In genomic region chr20:33866398-33867079, GRCh38 we compare ENCODE assay signal across 33 cellular contexts. TPM values are rescaled to one million over a fixed set of nuclear protein-coding genes. Genes with fewer than 3 reads are reported as not detected.
DNase-seq lines count a peak whose midpoint lies in the region; ATAC-seq, FAIRE-seq and TF ChIP-seq lines count a peak whose summit lies in the region.
"Had no signal": no experiment of that assay in that cellular context is flagged by ENCODE, and none has a peak within 500 bp of the region (broad histone marks: within the 10 kb centered on the region; RNA-seq: fewer than 3 reads in every experiment).

No MANE protein-coding gene starts in this region.

- H3K36me3 Mint-ChIP-seq in neural progenitor cell: no peaks in the 10 kb centered on the region
- H3K36me3 Mint-ChIP-seq: activated naive CD8-positive, alpha-beta T cell treated with anti-CD3 and anti-CD28 coated beads, Interleukin-2, amount 10 ng/mL, durations not matched to agents 7 days and 5 days; CD8-positive, alpha-beta T cell; naive B cell had no signal

- TF ChIP-seq POLR2A in A549 (IDR thresholded peaks at IDR 0.05; ENCODE audit: low read length): no peak
- no peak for TF ChIP-seq POLR2A in HCT116 (IDR thresholded peaks at IDR 0.05; ENCODE audit: borderline replicate concordance, extremely low read depth, insufficient read depth, insufficient read length)

- POLR2A ChIA-PET in A549 (lab: Yijun Ruan, JAX): no interaction called here
- POLR2A ChIA-PET in HCT116 (lab: Charles Lee): no interaction called here

- DNase-seq in A549 (ENCODE audit: low read depth in 1 of 2, low spot score in 1 of 2) (no peak), HCT116 (ENCODE audit: low read depth, low spot score) (no peak), iPS-NIHi11 (ENCODE audit: low spot score) (peak; percentile 43), neural progenitor cell (ENCODE audit: low spot score) (no peak), NCI-H2227 treated with DMSO at 0.1 percent for 48 hours (lab: John Stamatoyannopoulos, UW) (no peak)
- DNase-seq: activated CD4-positive, alpha-beta T cell treated with anti-CD3 and anti-CD28 coated beads, Interleukin-2, amount 50 U/mL, for 1 hour; activated gamma-delta T cell; activated naive CD8-positive, alpha-beta T cell treated with anti-CD3 and anti-CD28 coated beads, Interleukin-2, amount 10 ng/mL, durations not matched to agents 7 days and 5 days; activated T-cell treated with anti-CD3 and anti-CD28 coated beads, Interleukin-2, amount 50 U/mL, for 24 hours; AML-193; CD8-positive, alpha-beta T cell; central memory CD4-positive, alpha-beta T cell; erythroblast; glutamatergic neuron; KG1; midbrain; naive B cell; NCI-H2081; NCI-H345; NCI-H748 treated with DMSO at 0.1 percent for 48 hours; nucleus accumbens; stimulated activated CD4-positive, alpha-beta T cell treated with anti-CD3 and anti-CD28 coated beads, Interleukin-12 subunit alpha, Interleukin-12 subunit beta, amount 100 ng/mL, for 4 hours; stimulated activated CD4-positive, alpha-beta T cell treated with anti-CD3 and anti-CD28 coated beads, Interleukin-2, amount 100 ng/mL, for 48 hours; stomach; T1000; thyroid gland had no signal

- H3K79me2 ChIP-seq in HCT116 (ENCODE audit: insufficient read depth, low read length) (no peaks in the 10 kb centered on the region), neural progenitor cell (ENCODE audit: low read depth) (no peaks in the 10 kb centered on the region)

- H3K9me3 ChIP-seq in A549 (no peaks in the 10 kb centered on the region), HCT116 (ENCODE audit: control insufficient read depth in 1 of 2, insufficient read depth in 1 of 2, low read depth in 1 of 2, low read length in 2 of 2) (no peaks in the 10 kb centered on the region), neural progenitor cell (ENCODE audit: low read depth) (no peaks in the 10 kb centered on the region)
- H3K9me3 ChIP-seq: prostate gland, stomach, thyroid gland had no signal

- H3K4me1 ChIP-seq in A549 (peaks cover 6% of the 10 kb centered on the region; the same call in 1 of the 3 replicates), HCT116 (ENCODE audit: control insufficient read depth in 1 of 2, insufficient read depth in 2 of 2, low read length in 2 of 2) (peaks cover 0 to 7% of the 10 kb centered on the region in 2 experiments; a peak in 1 of 4 replicates), neural progenitor cell (no peaks in the 10 kb centered on the region)
- H3K4me1 ChIP-seq: prostate gland had no signal

- peaks cover 15% of the 10 kb centered on the region for H3K27me3 Mint-ChIP-seq in neural progenitor cell (ENCODE audit: insufficient read depth, low read depth)
- H3K27me3 Mint-ChIP-seq: activated naive CD8-positive, alpha-beta T cell treated with anti-CD3 and anti-CD28 coated beads, Interleukin-2, amount 10 ng/mL, durations not matched to agents 7 days and 5 days; activated T-cell treated with anti-CD3 and anti-CD28 coated beads, Interleukin-2, amount 50 U/mL, for 24 hours had no signal

- RAD21 ChIA-PET in HCT116 (lab: Charles Lee; ENCODE audit: low non-redundant PET in 1 of 2, low total read pairs in 2 of 2, uncharacterized antibody in 2 of 2, unreplicated experiment in 2 of 2): no interaction called here

- no peak overlapping the region for H3K27ac Mint-ChIP-seq in neural progenitor cell
- H3K27ac Mint-ChIP-seq: activated naive CD8-positive, alpha-beta T cell treated with anti-CD3 and anti-CD28 coated beads, Interleukin-2, amount 10 ng/mL, durations not matched to agents 7 days and 5 days; activated T-cell treated with anti-CD3 and anti-CD28 coated beads, Interleukin-2, amount 50 U/mL, for 24 hours; CD8-positive, alpha-beta T cell had no signal

- H2AFZ ChIP-seq in HCT116 (ENCODE audit: low read depth, low read length, poor library complexity, severe bottlenecking): no peak overlapping the region
- no peak overlapping the region for H2AFZ ChIP-seq in neural progenitor cell (replicated peaks)

- H3K9me3 Mint-ChIP-seq in neural progenitor cell: no peaks in the 10 kb centered on the region
- H3K9me3 Mint-ChIP-seq: activated naive CD8-positive, alpha-beta T cell treated with anti-CD3 and anti-CD28 coated beads, Interleukin-2, amount 10 ng/mL, durations not matched to agents 7 days and 5 days; activated T-cell treated with anti-CD3 and anti-CD28 coated beads, Interleukin-2, amount 50 U/mL, for 24 hours; CD8-positive, alpha-beta T cell; naive B cell had no signal

- H3K4me2 ChIP-seq in A549 (no peak overlapping the region), HCT116 (ENCODE audit: low read length) (no peak overlapping the region), neural progenitor cell (no peak overlapping the region)

- no peak overlapping the region for H3K9ac ChIP-seq in HCT116 (ENCODE audit: low read length)
- no peak overlapping the region for H3K9ac ChIP-seq in neural progenitor cell

- 77% methylated on average over 10 of the region's 10 CpGs for WGBS in A549 (ENCODE audit: missing lambda C conversion rate)

- H3K27me3 ChIP-seq in HCT116 (ENCODE audit: insufficient read depth, low read length) (no peaks in the 10 kb centered on the region), neural progenitor cell (no peaks in the 10 kb centered on the region)
- H3K27me3 ChIP-seq: stomach, thyroid gland had no signal

- no peak for ATAC-seq in A549
- ATAC-seq in HCT116: no peak
- peak; percentile 9; the same call in 1 of the 3 replicates for ATAC-seq in SK-N-SH treated with all-trans-retinoic acid at 6 μM for 48 hours
- no peak for ATAC-seq in HG03469 (IDR thresholded peaks at IDR 0.05; ENCODE audit: unreplicated experiment)
- ATAC-seq in HG03342 (IDR thresholded peaks at IDR 0.05; ENCODE audit: unreplicated experiment): no peak
- ATAC-seq: CD8-positive, alpha-beta T cell; sciatic nerve had no signal

- H3K4me3 ChIP-seq in A549 (no peak overlapping the region), HCT116 (replicated peaks in 1 of 2; ENCODE audit: low read depth in 1 of 2, low read length in 2 of 2) (no peak overlapping the region), neural progenitor cell (no peak overlapping the region)
- H3K4me3 ChIP-seq: prostate gland, stomach, thyroid gland had no signal

- no peaks in the 10 kb centered on the region for H4K20me1 ChIP-seq in HCT116 (ENCODE audit: insufficient read depth)
- H4K20me1 ChIP-seq in neural progenitor cell (ENCODE audit: low read depth): no peaks in the 10 kb centered on the region

- BruUV-seq in HCT116 (replicated peaks; lab: Mats Ljungman, UMichigan): no TSS peak

- intact Hi-C loops in HCT116 (cut with micrococcal nuclease): no loop called here

- no peak for TF ChIP-seq CTCF in A549 (IDR thresholded peaks at IDR 0.05)
- TF ChIP-seq CTCF in HCT116 (IDR thresholded peaks at IDR 0.05 in 2 of 3, conservative IDR thresholded peaks at IDR 0.05 in 1 of 3; ENCODE audit: borderline replicate concordance in 1 of 3, insufficient read depth in 1 of 3, low read depth in 2 of 3, low read length in 2 of 3): no peak
- TF ChIP-seq CTCF in neural progenitor cell (IDR thresholded peaks at IDR 0.05): no peak

- TF ChIP-seq EP300 in A549 (IDR thresholded peaks at IDR 0.05): no peak

- CTCF ChIA-PET in A549 (lab: Yijun Ruan, JAX) (interaction anchor here (0.6 to 1.1 kb wide), 4 partner anchors 9 to 263 kb away, joined by 3 read pairs; no protein-coding TSS in a partner anchor), HCT116 (lab: Charles Lee) (no interaction called here)

- peaks cover 18% of the 10 kb centered on the region for H3K4me1 Mint-ChIP-seq in neural progenitor cell

- FAIRE-seq in A549 (lab: Jason Lieb, UNC): no peak
- FAIRE-seq: A204.1, keratinocyte had no signal

- TF ChIP-seq RAD21 in A549 (conservative IDR thresholded peaks at IDR 0.05 in 1 of 2, IDR thresholded peaks at IDR 0.05 in 1 of 2) (no peak), HCT116 (IDR thresholded peaks at IDR 0.05; ENCODE audit: low read depth) (no peak)

- no peaks in the 10 kb centered on the region for H3F3A ChIP-seq in neural progenitor cell (ENCODE audit: low read depth)

- H3K9me2 ChIP-seq in HCT116 (ENCODE audit: insufficient read depth): no peaks in the 10 kb centered on the region

- no peaks in the 10 kb centered on the region for H3K36me3 ChIP-seq in HCT116 (ENCODE audit: control insufficient read depth in 1 of 2, insufficient read depth in 2 of 2, low read length in 2 of 2)
- no peaks in the 10 kb centered on the region for H3K36me3 ChIP-seq in neural progenitor cell
- H3K36me3 ChIP-seq: prostate gland, stomach, thyroid gland had no signal

- no peak overlapping the region for H3K4me3 Mint-ChIP-seq in neural progenitor cell
- H3K4me3 Mint-ChIP-seq: activated naive CD8-positive, alpha-beta T cell treated with anti-CD3 and anti-CD28 coated beads, Interleukin-2, amount 10 ng/mL, durations not matched to agents 7 days and 5 days; activated T-cell treated with anti-CD3 and anti-CD28 coated beads, Interleukin-2, amount 50 U/mL, for 24 hours; CD8-positive, alpha-beta T cell; naive B cell had no signal

- H3K27ac ChIP-seq in A549 (no peak overlapping the region), HCT116 (ENCODE audit: low read depth, low read length) (no peak overlapping the region), neural progenitor cell (no peak overlapping the region)
- H3K27ac ChIP-seq: prostate gland, stomach, thyroid gland had no signal

TF ChIP-seq in HCT116, 20 proteins besides CTCF, POLR2A, EP300 and RAD21 (continues in another document):
- no peak for TF ChIP-seq SRF (IDR thresholded peaks at IDR 0.05; ENCODE audit: low read depth)

TF ChIP-seq in SK-N-SH treated with all-trans-retinoic acid at 6 μM for 48 hours, 23 proteins besides CTCF, POLR2A, EP300 and RAD21:
- TF ChIP-seq TCF4 (CRISPR knock-in tag; IDR thresholded peaks at IDR 0.05; ENCODE audit: borderline replicate concordance): peak; percentile 28; the same call in 1 of the 2 replicates
- no peak for TF ChIP-seq ZC3H10 (CRISPR knock-in tag; IDR thresholded peaks at IDR 0.05)
- 0 out of 2 replicates have a peak, but pooled peaks have one; percentile 6 for TF ChIP-seq ZNF70 (CRISPR knock-in tag; IDR thresholded peaks at IDR 0.05)
- TF ChIP-seq ZFP30 (CRISPR knock-in tag; IDR thresholded peaks at IDR 0.05): no peak

RNA-seq across cellular contexts. Expression of gene CHMP4B, which starts 55.4 kb away (rescaled TPM):
- polyA plus RNA-seq in A549 (2011; rRNA removed): 75.8 and 81.3 TPM in 2 replicates
- 88.5 and 97.4 TPM in 2 replicates for polyA plus RNA-seq in A549 (2012; cell fraction: cytosol; rRNA removed)
- 21.4 and 32.9 TPM in 2 replicates for polyA plus RNA-seq in A549 (2012; cell fraction: nucleus; rRNA removed)
- 104 to 108 TPM (median 107 TPM) in 3 replicates for polyA plus RNA-seq in A549 (2017; fragmentation: RNase III; extraction: RNeasy Plus Mini Kit Qiagen cat#74134 plus additional on column Dnase treatment)
- 19.8 and 25.1 TPM in 2 replicates for polyA minus RNA-seq in A549 (2011; rRNA and poly(A)+ RNA removed)
- total RNA-seq in HCT116 (2021; ENCODE audit: unreplicated experiment): 56.9 TPM
- polyA plus RNA-seq in HCT116 (2012): 62.1 and 65.3 TPM in 2 replicates
- 40.7 and 51.4 TPM in 2 replicates for total RNA-seq in neural progenitor cell (ENCODE audit: low replicate concordance)

Comparison
In these comparisons a context has a peak if more than half of its experiments do, and no peak if none do; other contexts are left out.
1. Of the 6 proteins assayed by ChIP-seq in both A549 and HCT116: peak only in A549: none; only in HCT116: none; in both: REST; in neither: 5.